8 cellular contexts compared by ENCODE assay signal in the genomic region with DNA sequence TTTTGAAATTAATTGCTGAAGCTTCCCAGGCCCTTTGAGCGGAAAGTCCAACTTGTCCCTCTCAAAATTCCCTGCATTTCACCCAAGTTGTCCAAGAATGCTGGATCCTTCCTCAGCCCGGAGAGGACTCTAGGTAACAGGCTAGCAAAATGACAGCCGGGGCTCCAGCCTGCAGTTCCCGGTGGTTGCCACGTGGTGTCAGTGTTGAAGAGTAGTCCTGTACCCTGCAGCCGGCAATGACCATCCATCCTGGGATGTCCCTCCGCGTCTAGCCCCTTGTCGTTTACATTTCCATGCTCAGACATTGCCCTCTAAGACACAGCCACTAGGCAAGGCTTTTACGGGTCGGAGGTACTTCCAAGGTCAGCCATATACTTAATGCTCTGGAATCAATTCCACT. TPM values are rescaled to one million over a fixed set of nuclear protein-coding genes. Genes with fewer than 3 reads are reported as not detected.
DNase-seq lines count a peak whose midpoint lies in the region; ATAC-seq and TF ChIP-seq lines count a peak whose summit lies in the region.

No MANE protein-coding gene starts in this region.

- BruUV-seq in Panc1 (replicated peaks; lab: Mats Ljungman, UMichigan) (no TSS peak), mammary epithelial cell (replicated peaks; lab: Mats Ljungman, UMichigan) (no TSS peak)

- H3K27ac ChIP-seq in Panc1 (ENCODE audit: low read length) (no peak overlapping the region), mammary epithelial cell (ENCODE audit: insufficient read depth, low read depth, low read length) (no peak overlapping the region)

- intact Hi-C loops in Panc1 (cut with micrococcal nuclease; ENCODE audit: unreplicated experiment), result no loop called here
- intact Hi-C loops in mammary epithelial cell (cut with micrococcal nuclease), result loop anchor here (1.0 to 2.0 kb wide), 2 partner anchors 301 to 345 kb away; no protein-coding TSS in a partner anchor

- TF ChIP-seq CTCF in AG10803 (conservative IDR thresholded peaks at IDR 0.05; ENCODE audit: low read length) (peak; percentile 57), GM13977 (IDR thresholded peaks at IDR 0.05; ENCODE audit: extremely low read depth, insufficient read depth, missing control alignments) (peak; percentile 49), Panc1 (IDR thresholded peaks at IDR 0.05) (peak; percentile 67), mammary epithelial cell (conservative IDR thresholded peaks at IDR 0.05 in 1 of 2, IDR thresholded peaks at IDR 0.05 in 1 of 2; ENCODE audit: extremely low read depth in 1 of 2, insufficient read depth in 1 of 2, low read depth in 1 of 2, low read length in 2 of 2) (peak; percentile 85 to 88)

- H3K4me3 ChIP-seq in AG10803 (ENCODE audit: low read length) (no peak overlapping the region), Panc1 (ENCODE audit: low read depth in 2 of 2, low read length in 2 of 2) (no peak overlapping the region), mammary epithelial cell (replicated peaks in 1 of 3; ENCODE audit: insufficient read depth in 1 of 3, low read depth in 2 of 3, low read length in 3 of 3) (no peak overlapping the region)

- POLR2A ChIA-PET in Panc1 (lab: Charles Lee), result no interaction called here

- H3K36me3 ChIP-seq in Panc1 (ENCODE audit: control insufficient read depth, insufficient read depth, low read length) (no peaks in the 10 kb centered on the region), mammary epithelial cell (ENCODE audit: insufficient read depth, low read length) (no peaks in the 10 kb centered on the region)

- DNase-seq in AG10803 (ENCODE audit: low read depth), result no peak
- no peak for DNase-seq in GM13977 (ENCODE audit: low spot score)
- no peak for DNase-seq in Panc1 (ENCODE audit: low read depth, low spot score)
- DNase-seq in mammary epithelial cell, result peak; percentile 41
- DNase-seq in medulla oblongata (ENCODE audit: extremely low spot score), result peak; percentile 25

- in situ Hi-C loops in GM13977 (cut with MboI; ENCODE audit: low pct_unique_long_range_greater_than_20kb, low sequenced_read_pairs, unreplicated experiment) (no loop called here), Panc1 (cut with HindIII; ENCODE audit: low pct_unique_long_range_greater_than_20kb, low sequenced_read_pairs) (no loop called here), mammary epithelial cell (cut with MboI; ENCODE audit: low sequenced_read_pairs in 2 of 2) (no loop called here)

- no peak overlapping the region for H3K4me2 ChIP-seq in mammary epithelial cell (ENCODE audit: insufficient read depth, low read depth, low read length)

- 11% methylated on average over 11 of the region's 11 CpGs for WGBS in mammary epithelial cell (ENCODE audit: low coverage, missing lambda C conversion rate)

- H3K27me3 ChIP-seq in Panc1 (ENCODE audit: control insufficient read depth, insufficient read depth, low read length) (no peaks in the 10 kb centered on the region), mammary epithelial cell (ENCODE audit: insufficient read depth, low read length) (peaks cover 3% of the 10 kb centered on the region)

- H3K9me3 ChIP-seq in Panc1 (ENCODE audit: control insufficient read depth, insufficient read depth, low read depth, low read length), result no peaks in the 10 kb centered on the region
- no peaks in the 10 kb centered on the region for H3K9me3 ChIP-seq in mammary epithelial cell (replicated peaks; ENCODE audit: insufficient read depth, low read length)

- no peak overlapping the region for H3K9ac ChIP-seq in mammary epithelial cell (ENCODE audit: insufficient read depth, low read length)

- ATAC-seq in Panc1, result peak; percentile 56; the same call in 1 of the 2 replicates
- no peak for ATAC-seq in GM19023 (IDR thresholded peaks at IDR 0.05; ENCODE audit: unreplicated experiment)
- ATAC-seq in GM19351 (IDR thresholded peaks at IDR 0.05; ENCODE audit: unreplicated experiment), result no peak
- no peak for ATAC-seq in HG03108 (IDR thresholded peaks at IDR 0.05; ENCODE audit: unreplicated experiment)

- CTCF ChIA-PET in Panc1 (lab: Charles Lee) (no interaction called here), mammary epithelial cell (lab: Charles Lee; ENCODE audit: low non-redundant PET) (no interaction called here)

- dilution Hi-C loops in mammary epithelial cell (cut with HindIII; ENCODE audit: low sequenced_read_pairs), result no loop called here

- no peaks in the 10 kb centered on the region for H4K20me1 ChIP-seq in mammary epithelial cell (ENCODE audit: insufficient read depth, low read length)

- H3K4me1 ChIP-seq in Panc1 (ENCODE audit: control insufficient read depth, insufficient read depth, low read length) (no peaks in the 10 kb centered on the region; the same call in 1 of the 2 replicates), mammary epithelial cell (ENCODE audit: insufficient read depth, low read length) (no peaks in the 10 kb centered on the region)

- no peak overlapping the region for H2AFZ ChIP-seq in mammary epithelial cell (ENCODE audit: low read depth, low read length)

- H3K79me2 ChIP-seq in mammary epithelial cell (ENCODE audit: insufficient read depth, low read length), result no peaks in the 10 kb centered on the region

RNA-seq across cellular contexts. Expression of gene MTIF3, which starts 31.4 kb away (rescaled TPM):
- total RNA-seq in Panc1 (2021; ENCODE audit: unreplicated experiment) (20.7 TPM), mammary epithelial cell (10 to 100 TPM; 32.2 to 35.5 TPM)
- 16.4 TPM for polyA plus RNA-seq in Panc1 (2012; ENCODE audit: insufficient read length)
- 41.7 TPM for polyA plus RNA-seq in mammary epithelial cell
- 21.4 TPM for polyA minus RNA-seq in mammary epithelial cell

RNA-seq across cellular contexts. Expression of gene GTF3A, which starts 57.3 kb away (rescaled TPM):
- total RNA-seq in Panc1 (2021; ENCODE audit: unreplicated experiment), result 111 TPM
- 81.5 TPM for polyA plus RNA-seq in Panc1 (2012; ENCODE audit: insufficient read length)
- 10 to 100 TPM; 62.0 to 69.3 TPM for total RNA-seq in mammary epithelial cell
- polyA plus RNA-seq in mammary epithelial cell, result 83.1 TPM
- polyA minus RNA-seq in mammary epithelial cell, result 24.3 TPM

Comparison
In these comparisons a context has a peak if more than half of its experiments do, and no peak if none do; other contexts are left out.
1. DNase-seq: peak in mammary epithelial cell (single experiment) and medulla oblongata (single experiment); none in AG10803 (single experiment), GM13977 (single experiment) and Panc1 (single experiment).
2. Peak in every context shown above with its lines, with median percentiles within 50 percentile points of each other: CTCF ChIP-seq.